In genomic region chr5:137561572-137561971, GRCh38 we compare ENCODE assay signal across 33 cellular contexts.
A peak's percentile ranks its signal among the peaks of the same experiment; 100 is the strongest.
DNase-seq lines count a peak whose midpoint lies in the region; ATAC-seq and TF ChIP-seq lines count a peak whose summit lies in the region.
"Had no signal": no experiment of that assay in that cellular context is flagged by ENCODE, and none has a peak within 500 bp of the region (broad histone marks: within the 10 kb centered on the region; RNA-seq: fewer than 3 reads in every experiment).

No MANE protein-coding gene starts in this region.

- H3K36me3 Mint-ChIP-seq in HFFc6 (ENCODE audit: low read depth), result no peaks in the 10 kb centered on the region

- H3K27ac ChIP-seq in RWPE2 (ENCODE audit: poor library complexity, severe bottlenecking), result no peak overlapping the region
- H3K27ac ChIP-seq: ascending aorta, BLaER1, coronary artery, left ventricle myocardium inferior, spleen, thyroid gland, vagina had no signal

- H3K27me3 Mint-ChIP-seq in HFFc6 (ENCODE audit: insufficient read depth), result peaks cover 7% of the 10 kb centered on the region

- H3K27me3 ChIP-seq in RWPE2 (ENCODE audit: insufficient read depth, poor library complexity, severe bottlenecking), result no peaks in the 10 kb centered on the region
- H3K27me3 ChIP-seq: ascending aorta, BLaER1, thyroid gland, vagina had no signal

- H3K9me3 ChIP-seq in RWPE2 (ENCODE audit: severe bottlenecking), result no peaks in the 10 kb centered on the region
- H3K9me3 ChIP-seq: ascending aorta, BLaER1, Caco-2, left ventricle myocardium inferior, spleen, thyroid gland, vagina had no signal

- H3K27ac Mint-ChIP-seq in HFFc6, result no peak overlapping the region
- H3K27ac Mint-ChIP-seq: activated T-cell treated with anti-CD3 and anti-CD28 coated beads, Interleukin-2, amount 50 U/mL, for 72 hours; GM23338; stimulated activated naive CD8-positive, alpha-beta T cell treated with anti-CD3 and anti-CD28 coated beads, Interleukin-15, amount 100 ng/mL, for 72 hours had no signal

- H3K4me1 ChIP-seq in RWPE2 (ENCODE audit: insufficient read depth, poor library complexity, severe bottlenecking), result peaks cover 15% of the 10 kb centered on the region
- H3K4me1 ChIP-seq: ascending aorta, Caco-2 had no signal

- peaks cover 61% of the 10 kb centered on the region for H3K4me1 Mint-ChIP-seq in HFFc6 (ENCODE audit: low read depth)
- H3K4me1 Mint-ChIP-seq: GM23338 had no signal

- no peak overlapping the region for H3K4me3 Mint-ChIP-seq in HFFc6
- H3K4me3 Mint-ChIP-seq: activated T-cell treated with anti-CD3 and anti-CD28 coated beads, Interleukin-2, amount 50 U/mL, for 72 hours; GM23338; stimulated activated naive CD8-positive, alpha-beta T cell treated with anti-CD3 and anti-CD28 coated beads, Interleukin-15, amount 100 ng/mL, for 72 hours had no signal

- peak; percentile 60 for DNase-seq in EH (ENCODE audit: low read depth)
- peak; percentile 19 for DNase-seq in HFFc6
- DNase-seq in RWPE2 (ENCODE audit: low spot score), result no peak
- peak; percentile 29 for DNase-seq in kidney tubule cell (ENCODE audit: low spot score)
- DNase-seq in glomerular visceral epithelial cell (ENCODE audit: extremely low spot score), result no peak
- DNase-seq in RKO (ENCODE audit: low spot score), result no peak
- DNase-seq: activated CD4-positive, alpha-beta T cell treated with anti-CD3 and anti-CD28 coated beads, Interleukin-2, amount 50 U/mL, for 48 hours; activated CD4-positive, CD25-positive, alpha-beta regulatory T cell treated with anti-CD3 and anti-CD28 coated beads, Interleukin-2, amount 50 U/mL, for 72 hours; activated T-cell treated with anti-CD3 and anti-CD28 coated beads, Interleukin-2, amount 50 U/mL, for 72 hours; Caco-2; caudate nucleus; DMS53; effector CD8-positive, alpha-beta T cell; glutamatergic neuron; KG1; left ventricle myocardium inferior; MM.1S; NCI-H2171 treated with DMSO at 0.1 percent for 48 hours; NCI-H526; posterior cingulate gyrus; right cardiac atrium; SHP77 treated with DMSO at 0.1 percent for 48 hours; spleen; stimulated activated CD4-positive, alpha-beta T cell treated with anti-CD3 and anti-CD28 coated beads, Interleukin-2, amount 100 ng/mL, for 24 hours; stimulated activated naive CD8-positive, alpha-beta T cell treated with anti-CD3 and anti-CD28 coated beads, Interleukin-15, amount 100 ng/mL, for 72 hours; T-helper 2 cell; thyroid gland had no signal

- H3K9me3 Mint-ChIP-seq in HFFc6, result no peaks in the 10 kb centered on the region
- H3K9me3 Mint-ChIP-seq: activated T-cell treated with anti-CD3 and anti-CD28 coated beads, Interleukin-2, amount 50 U/mL, for 72 hours; GM23338; stimulated activated naive CD8-positive, alpha-beta T cell treated with anti-CD3 and anti-CD28 coated beads, Interleukin-15, amount 100 ng/mL, for 72 hours had no signal

- H3K4me3 ChIP-seq in RWPE2 (ENCODE audit: severe bottlenecking), result no peak overlapping the region
- H3K4me3 ChIP-seq: ascending aorta, BLaER1, coronary artery, GM23338, left ventricle myocardium inferior, spleen, thyroid gland, vagina had no signal

- ATAC-seq in RWPE2 (ENCODE audit: low read depth) (peak; percentile 30; the same call in 1 of the 3 replicates), GM21360 (IDR thresholded peaks at IDR 0.05; ENCODE audit: unreplicated experiment) (no peak)
- ATAC-seq: activated T-cell treated with anti-CD3 and anti-CD28 coated beads, Interleukin-2, amount 50 U/mL, for 72 hours; GM23338; right cardiac atrium; stimulated activated naive CD8-positive, alpha-beta T cell treated with anti-CD3 and anti-CD28 coated beads, Interleukin-15, amount 100 ng/mL, for 72 hours had no signal

- TF ChIP-seq CTCF in HFFc6 (IDR thresholded peaks at IDR 0.05) (no peak), RWPE2 (IDR thresholded peaks at IDR 0.05; ENCODE audit: poor library complexity, severe bottlenecking) (no peak)

- no peaks in the 10 kb centered on the region for H3K36me3 ChIP-seq in RWPE2 (ENCODE audit: low read depth)
- H3K36me3 ChIP-seq: ascending aorta, BLaER1, left ventricle myocardium inferior, spleen, thyroid gland, vagina had no signal

Comparison
In these comparisons a context has a peak if more than half of its experiments do, and no peak if none do; other contexts are left out.
1. DNase-seq: peak in EH (single experiment), HFFc6 (single experiment) and kidney tubule cell (single experiment); none in RWPE2 (single experiment), glomerular visceral epithelial cell (single experiment) and RKO (single experiment).